In genomic region chr10:93235686-93236085, GRCh38 we compare ENCODE assay signal across 1 cellular context.
TF ChIP-seq lines count a peak whose summit lies in the region.

No MANE protein-coding gene starts in this region.

TF ChIP-seq in IMR-90, 13 proteins besides CTCF, POLR2A, EP300 and RAD21:
- TF ChIP-seq ELK1 (IDR thresholded peaks at IDR 0.05; ENCODE audit: borderline replicate concordance, low read depth, low read length) (no peak), NFE2L2 (IDR thresholded peaks at IDR 0.05; ENCODE audit: low read depth, low read length) (no peak), CHD1 (IDR thresholded peaks at IDR 0.05; ENCODE audit: low read depth, low read length) (no peak), CEBPB (IDR thresholded peaks at IDR 0.05; ENCODE audit: low read depth, low read length) (no peak), MXI1 (IDR thresholded peaks at IDR 0.05; ENCODE audit: borderline replicate concordance, low read depth, low read length) (no peak), RFX5 (IDR thresholded peaks at IDR 0.05; ENCODE audit: low read depth, low read length) (no peak), SMC3 (IDR thresholded peaks at IDR 0.05; ENCODE audit: low read depth, low read length) (no peak), BHLHE40 (IDR thresholded peaks at IDR 0.05; ENCODE audit: low read depth, low read length) (no peak), RCOR1 (IDR thresholded peaks at IDR 0.05; ENCODE audit: insufficient replicate concordance, low read length) (no peak), MAFK (IDR thresholded peaks at IDR 0.05; ENCODE audit: low read depth, low read length) (no peak), USF2 (IDR thresholded peaks at IDR 0.05; ENCODE audit: low read depth, low read length) (no peak), FOS (IDR thresholded peaks at IDR 0.05; ENCODE audit: low read depth, low read length) (no peak), MAZ (IDR thresholded peaks at IDR 0.05; ENCODE audit: borderline replicate concordance, low read depth, low read length) (no peak)
TF ChIP-seq in IMR-90: peak in this region for 0.
